1 cellular context compared by ENCODE assay signal in genomic region chr1:18991585-18991984, GRCh38.
TF ChIP-seq lines count a peak whose summit lies in the region.

No MANE protein-coding gene starts in this region.

TF ChIP-seq in HepG2, 621 proteins besides CTCF, POLR2A, EP300 and RAD21:
- TF ChIP-seq ZNF83 (CRISPR knock-in tag; IDR thresholded peaks at IDR 0.05; ENCODE audit: borderline replicate concordance) (no peak), SMARCE1 (IDR thresholded peaks at IDR 0.05; ENCODE audit: borderline replicate concordance) (no peak), DBP (CRISPR knock-in tag; IDR thresholded peaks at IDR 0.05; ENCODE audit: not compliant biosample characterization) (no peak), RAD51 (IDR thresholded peaks at IDR 0.05; ENCODE audit: borderline replicate concordance) (peak; percentile 39; the same call in 1 of the 2 replicates)
